Comparison of ENCODE assay signal across 12 cellular contexts in the genomic region with DNA sequence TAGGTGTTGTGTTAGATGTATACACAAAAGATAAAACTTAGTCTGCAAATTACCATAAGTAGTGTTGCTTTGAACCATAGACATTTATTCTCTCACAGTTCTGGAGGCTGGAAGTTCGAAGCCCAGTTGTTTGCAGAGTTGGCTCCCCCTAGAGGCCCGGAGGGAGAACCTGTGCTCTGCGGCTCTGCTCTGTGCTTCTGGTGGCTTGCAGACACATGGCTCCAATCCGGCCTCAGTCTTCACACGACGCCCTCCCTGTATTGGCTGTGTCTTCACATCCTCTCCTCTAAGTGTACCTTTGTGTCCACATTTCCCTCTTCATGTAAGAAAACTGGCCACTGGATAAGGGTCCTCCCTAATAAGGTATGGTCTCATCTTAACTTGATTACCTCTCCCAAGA.
DNase-seq lines count a peak whose midpoint lies in the region; ATAC-seq and TF ChIP-seq lines count a peak whose summit lies in the region.
"Had no signal": no experiment of that assay in that cellular context is flagged by ENCODE, and none has a peak within 500 bp of the region (broad histone marks: within the 10 kb centered on the region; RNA-seq: fewer than 3 reads in every experiment).

No MANE protein-coding gene starts in this region.

- no peaks in the 10 kb centered on the region for H3K27me3 Mint-ChIP-seq in endothelial cell (ENCODE audit: unreplicated experiment)

- H3K36me3 Mint-ChIP-seq in endothelial cell (ENCODE audit: low read depth, unreplicated experiment): no peaks in the 10 kb centered on the region

- ATAC-seq in GM21737 (IDR thresholded peaks at IDR 0.05; ENCODE audit: unreplicated experiment): no peak

- peak; percentile 70 for TF ChIP-seq CTCF in GM12873 (IDR thresholded peaks at IDR 0.05; ENCODE audit: insufficient read depth, low read depth, low read length, missing control alignments)
- TF ChIP-seq CTCF in endothelial cell (IDR thresholded peaks at IDR 0.05; ENCODE audit: unreplicated experiment): peak; percentile 15

- DNase-seq in CMK (ENCODE audit: low read depth) (peak; percentile 17), MV-4-11 (lab: John Stamatoyannopoulos, UW) (peak; percentile 3), endothelial cell (ENCODE audit: low spot score) (peak; percentile 16), activated gamma-delta T cell (lab: John Stamatoyannopoulos, UW) (no peak), NCI-H146 treated with DMSO at 0.1 percent for 48 hours (lab: John Stamatoyannopoulos, UW; ENCODE audit: unreplicated experiment) (no peak)
- DNase-seq in activated CD4-positive, CD25-positive, alpha-beta regulatory T cell treated with anti-CD3 and anti-CD28 coated beads, Interleukin-2, amount 50 U/mL, for 72 hours: no peak
- DNase-seq: activated effector memory CD4-positive, alpha-beta T cell treated with anti-CD3 and anti-CD28 coated beads, Interleukin-2, amount 50 U/mL, for 16 hours; NCI-H146; substantia nigra; T1000 had no signal

- H3K27ac Mint-ChIP-seq in endothelial cell (ENCODE audit: unreplicated experiment): no peak overlapping the region

- H3K4me1 Mint-ChIP-seq in endothelial cell (ENCODE audit: unreplicated experiment): no peaks in the 10 kb centered on the region

- no peaks in the 10 kb centered on the region for H3K9me3 Mint-ChIP-seq in endothelial cell (ENCODE audit: unreplicated experiment)

- H3K4me3 Mint-ChIP-seq in endothelial cell (ENCODE audit: unreplicated experiment): no peak overlapping the region

Comparison
In these comparisons a context has a peak if more than half of its experiments do, and no peak if none do; other contexts are left out.
1. DNase-seq: peak in CMK (single experiment), MV-4-11 (single experiment) and endothelial cell (single experiment); none in activated gamma-delta T cell (single experiment), NCI-H146 treated with DMSO at 0.1 percent for 48 hours (single experiment) and activated CD4-positive, CD25-positive, alpha-beta regulatory T cell treated with anti-CD3 and anti-CD28 coated beads, Interleukin-2, amount 50 U/mL, for 72 hours (single experiment).